ENCODE assay signal across 8 cellular contexts in genomic region chr4:177596035-177596434, GRCh38.
DNase-seq lines count a peak whose midpoint lies in the region; ATAC-seq, FAIRE-seq and TF ChIP-seq lines count a peak whose summit lies in the region.
"Had no signal": no experiment of that assay in that cellular context is flagged by ENCODE, and none has a peak within 500 bp of the region (broad histone marks: within the 10 kb centered on the region; RNA-seq: fewer than 3 reads in every experiment).

No MANE protein-coding gene starts in this region.

- no peaks in the 10 kb centered on the region for H3K36me3 Mint-ChIP-seq in HFFc6 (ENCODE audit: low read depth)

- TF ChIP-seq CTCF in HFFc6 (IDR thresholded peaks at IDR 0.05) (no peak), fibroblast of pulmonary artery (IDR thresholded peaks at IDR 0.05; ENCODE audit: low read length, missing control alignments) (no peak)

- H3K4me3 Mint-ChIP-seq in HFFc6: no peak overlapping the region; the same call in 1 of the 2 replicates

- peaks cover 13% of the 10 kb centered on the region for H3K4me1 Mint-ChIP-seq in HFFc6 (ENCODE audit: low read depth)

- no peak overlapping the region for H3K4me3 ChIP-seq in fibroblast of pulmonary artery (replicated peaks; ENCODE audit: low read depth, low read length)
- H3K4me3 ChIP-seq: heart right ventricle had no signal

- no peaks in the 10 kb centered on the region for H3K9me3 Mint-ChIP-seq in HFFc6

- no peak for FAIRE-seq in frontal cortex (lab: Jason Lieb, UNC)

- H3K27ac Mint-ChIP-seq in HFFc6: peak overlapping the region; percentile 38; the same call in 1 of the 2 replicates

- ATAC-seq in GM21381 (IDR thresholded peaks at IDR 0.05; ENCODE audit: unreplicated experiment) (no peak), GM18861 (IDR thresholded peaks at IDR 0.05; ENCODE audit: unreplicated experiment) (no peak)

- peak; percentile 81 for DNase-seq in HFFc6
- DNase-seq in SW480 (ENCODE audit: low spot score): peak; percentile 47
- peak; percentile 55 for DNase-seq in fibroblast of pulmonary artery (ENCODE audit: low read depth)
- DNase-seq in stimulated activated CD4-positive, alpha-beta T cell treated with anti-CD3 and anti-CD28 coated beads, Interleukin-2, amount 100 ng/mL, for 4 hours (ENCODE audit: low read depth): peak; percentile 3
- no peak for DNase-seq in frontal cortex (ENCODE audit: low spot score in 2 of 2)
- DNase-seq: heart right ventricle had no signal

- no peaks in the 10 kb centered on the region for H3K27me3 Mint-ChIP-seq in HFFc6 (ENCODE audit: insufficient read depth)

Comparison
In these comparisons a context has a peak if more than half of its experiments do, and no peak if none do; other contexts are left out.
1. DNase-seq: peak in HFFc6 (single experiment), SW480 (single experiment), fibroblast of pulmonary artery (single experiment) and stimulated activated CD4-positive, alpha-beta T cell treated with anti-CD3 and anti-CD28 coated beads, Interleukin-2, amount 100 ng/mL, for 4 hours (single experiment); none in frontal cortex (0 of 2).